ENCODE assay signal across 12 cellular contexts in genomic region chr1:145188869-145189606, GRCh38. TPM values are rescaled to one million over a fixed set of nuclear protein-coding genes. Genes with fewer than 3 reads are reported as not detected.
A peak's percentile ranks its signal among the peaks of the same experiment; 100 is the strongest.
DNase-seq lines count a peak whose midpoint lies in the region; ATAC-seq and TF ChIP-seq lines count a peak whose summit lies in the region.
"Not testable (repeated sequence)": the region's sequence is repeated elsewhere in the genome, so short reads cannot be mapped to it uniquely, and the experiment has no call there.
"Had no signal": no experiment of that assay in that cellular context is flagged by ENCODE, and none has a peak within 500 bp of the region (broad histone marks: within the 10 kb centered on the region; RNA-seq: fewer than 3 reads in every experiment).

No MANE protein-coding gene starts in this region.

- H3K4me2 ChIP-seq in PC-9: not testable (repeated sequence)

- H3K9me2 ChIP-seq in PC-9 (ENCODE audit: insufficient read depth): not testable (repeated sequence)

- CTCF ChIA-PET in PC-9 (lab: Charles Lee): not testable (repeated sequence)

- not testable (repeated sequence) for H3K4me1 ChIP-seq in PC-9 (replicated peaks; ENCODE audit: insufficient read depth); upper lobe of right lung

- not testable (repeated sequence) for H3F3A ChIP-seq in PC-9 (ENCODE audit: insufficient read depth, low read depth)

- H3K9me3 ChIP-seq in PC-9 (ENCODE audit: insufficient read depth, low read depth); upper lobe of right lung: not testable (repeated sequence)

- not testable (repeated sequence) for H2AFZ ChIP-seq in PC-9

- H4K20me1 ChIP-seq in PC-9 (ENCODE audit: insufficient read depth): not testable (repeated sequence)

- DNase-seq in Daoy (ENCODE audit: low read depth) (peak; percentile 6), PC-9 (peak; percentile 4 to 33), epithelial cell of proximal tubule (ENCODE audit: low read depth) (peak; percentile 4), left colon (peak; percentile 32 to 39), renal cortical epithelial cell (ENCODE audit: low read depth) (peak; percentile 64)
- DNase-seq in activated CD4-positive, alpha-beta T cell treated with anti-CD3 and anti-CD28 coated beads, Interleukin-2, amount 50 U/mL, for 1 hour: peak; percentile 33
- DNase-seq in upper lobe of right lung: not testable (repeated sequence)

- POLR2A ChIA-PET in PC-9 (lab: Charles Lee; ENCODE audit: unreplicated experiment): not testable (repeated sequence)

- H3K4me3 Mint-ChIP-seq in activated naive CD4-positive, alpha-beta T cell treated with anti-CD3 and anti-CD28 coated beads, Interleukin-2, amount 50 U/mL, for 24 hours: peak overlapping the region; percentile 63

- H3K36me3 ChIP-seq in PC-9 (ENCODE audit: low read depth); upper lobe of right lung: not testable (repeated sequence)

- H3K4me3 ChIP-seq in PC-9; epithelial cell of proximal tubule (ENCODE audit: low read depth, low read length); upper lobe of right lung: not testable (repeated sequence)

- H3K79me2 ChIP-seq in PC-9 (ENCODE audit: low read depth): not testable (repeated sequence)

- not testable (repeated sequence) for H3K4me1 Mint-ChIP-seq in activated naive CD4-positive, alpha-beta T cell treated with anti-CD3 and anti-CD28 coated beads, Interleukin-2, amount 50 U/mL, for 24 hours

- not testable (repeated sequence) for TF ChIP-seq CTCF in PC-9 (conservative IDR thresholded peaks at IDR 0.05); epithelial cell of proximal tubule (conservative IDR thresholded peaks at IDR 0.05; ENCODE audit: low read depth, low read length); upper lobe of right lung (IDR thresholded peaks at IDR 0.05)

- not testable (repeated sequence) for BruUV-seq in PC-9 (replicated peaks; lab: Mats Ljungman, UMichigan)

- not testable (repeated sequence) for H3K36me3 Mint-ChIP-seq in activated naive CD4-positive, alpha-beta T cell treated with anti-CD3 and anti-CD28 coated beads, Interleukin-2, amount 50 U/mL, for 24 hours

- H3K27me3 ChIP-seq in PC-9 (ENCODE audit: insufficient read depth, low read depth); upper lobe of right lung: not testable (repeated sequence)

- peak overlapping the region; percentile 65 for H3K27ac Mint-ChIP-seq in activated naive CD4-positive, alpha-beta T cell treated with anti-CD3 and anti-CD28 coated beads, Interleukin-2, amount 50 U/mL, for 24 hours

- ATAC-seq in left colon: peak; percentile 66
- peak; percentile 54 for ATAC-seq in upper lobe of right lung

- not testable (repeated sequence) for H3K9me3 Mint-ChIP-seq in activated naive CD4-positive, alpha-beta T cell treated with anti-CD3 and anti-CD28 coated beads, Interleukin-2, amount 50 U/mL, for 24 hours

- H3K27ac ChIP-seq in PC-9, upper lobe of right lung: not testable (repeated sequence)

- intact Hi-C loops in PC-9 (cut with micrococcal nuclease; ENCODE audit: unreplicated experiment); left colon (cut with DNase I, micrococcal nuclease); upper lobe of right lung (cut with DNase I): not testable (repeated sequence)

- not testable (repeated sequence) for H3K27me3 Mint-ChIP-seq in activated naive CD4-positive, alpha-beta T cell treated with anti-CD3 and anti-CD28 coated beads, Interleukin-2, amount 50 U/mL, for 24 hours

RNA-seq across cellular contexts. Expression of gene PPIAL4D, which starts 52.9 kb away (rescaled TPM):
- not detected in 2 replicates for total RNA-seq in Daoy (2014; rRNA removed; shearing (Covaris generic))
- not detected in 2 replicates for total RNA-seq in PC-9 (2021)
- total RNA-seq in epithelial cell of proximal tubule: not detected in 2 replicates
- not detected for total RNA-seq in left colon
- total RNA-seq in renal cortical epithelial cell: not detected in 2 replicates
- total RNA-seq in upper lobe of right lung: not detected
- total RNA-seq: H1, heart right ventricle, mammary epithelial cell, NCI-H460 had no signal
